ENCODE assay signal across 19 cellular contexts in genomic region chr3:71268462-71268999, GRCh38.
"Had no signal": no experiment of that assay in that cellular context is flagged by ENCODE, and none has a peak within 500 bp of the region (broad histone marks: within the 10 kb centered on the region; RNA-seq: fewer than 3 reads in every experiment).

No MANE protein-coding gene starts in this region.

- H3K4me3 Mint-ChIP-seq: activated CD4-positive, alpha-beta memory T cell treated with anti-CD3 and anti-CD28 coated beads for 36 hours; activated T-helper 17 cell treated with anti-CD3 and anti-CD28 coated beads, Interleukin-2, amount 50 U/mL, for 72 hours; brain; dendritic cell treated with granulocyte-macrophage colony-stimulating factor and Interleukin-4, amounts not matched to agents 40 ng/mL and 50 ng/mL, for 4 days; memory B cell; neural crest cell; WTC11 had no signal

- H3K4me3 ChIP-seq: thyroid gland, upper lobe of right lung had no signal

- H3K27me3 Mint-ChIP-seq: activated CD4-positive, alpha-beta memory T cell treated with anti-CD3 and anti-CD28 coated beads for 36 hours; activated T-helper 17 cell treated with anti-CD3 and anti-CD28 coated beads, Interleukin-2, amount 50 U/mL, for 72 hours; brain; dendritic cell treated with granulocyte-macrophage colony-stimulating factor and Interleukin-4, amounts not matched to agents 40 ng/mL and 50 ng/mL, for 4 days; memory B cell; T-cell had no signal

- H3K27ac ChIP-seq: thyroid gland, upper lobe of right lung had no signal

- ATAC-seq: activated T-helper 17 cell treated with anti-CD3 and anti-CD28 coated beads, Interleukin-2, amount 50 U/mL, for 72 hours; left colon; T-cell; upper lobe of right lung; WTC11 had no signal

- H3K4me1 ChIP-seq: upper lobe of right lung had no signal

- H3K27me3 ChIP-seq: thyroid gland, upper lobe of right lung had no signal

- H3K9me3 ChIP-seq: thyroid gland, upper lobe of right lung had no signal

- DNase-seq: activated CD4-positive, alpha-beta memory T cell treated with anti-CD3 and anti-CD28 coated beads for 36 hours; activated CD4-positive, alpha-beta T cell treated with anti-CD3 and anti-CD28 coated beads for 4 hours; aorta; caudate nucleus; effector CD4-positive, alpha-beta T cell; foreskin fibroblast; left colon; stimulated activated CD4-positive, alpha-beta T cell treated with anti-CD3 and anti-CD28 coated beads, Interleukin-4, amount 100 ng/mL, for 1 hour; stimulated activated naive CD4-positive, alpha-beta T cell treated with Interleukin-2 at 50 U/mL for 16 hours; substantia nigra; T-cell; thyroid gland; upper lobe of right lung had no signal

- H3K36me3 ChIP-seq: thyroid gland, upper lobe of right lung had no signal

- H3K27ac Mint-ChIP-seq: activated CD4-positive, alpha-beta memory T cell treated with anti-CD3 and anti-CD28 coated beads for 36 hours; activated T-helper 17 cell treated with anti-CD3 and anti-CD28 coated beads, Interleukin-2, amount 50 U/mL, for 72 hours; brain; dendritic cell treated with granulocyte-macrophage colony-stimulating factor and Interleukin-4, amounts not matched to agents 40 ng/mL and 50 ng/mL, for 4 days; WTC11 had no signal

- H3K9me3 Mint-ChIP-seq: activated CD4-positive, alpha-beta memory T cell treated with anti-CD3 and anti-CD28 coated beads for 36 hours; activated T-helper 17 cell treated with anti-CD3 and anti-CD28 coated beads, Interleukin-2, amount 50 U/mL, for 72 hours; brain; dendritic cell treated with granulocyte-macrophage colony-stimulating factor and Interleukin-4, amounts not matched to agents 40 ng/mL and 50 ng/mL, for 4 days; neural crest cell; T-cell; WTC11 had no signal
